ENCODE assay signal across 15 cellular contexts in genomic region chr16:75113541-75114121, GRCh38. TPM values are rescaled to one million over a fixed set of nuclear protein-coding genes. Genes with fewer than 3 reads are reported as not detected.
DNase-seq lines count a peak whose midpoint lies in the region; ATAC-seq and TF ChIP-seq lines count a peak whose summit lies in the region.
"Had no signal": no experiment of that assay in that cellular context is flagged by ENCODE, and none has a peak within 500 bp of the region (broad histone marks: within the 10 kb centered on the region; RNA-seq: fewer than 3 reads in every experiment).

No MANE protein-coding gene starts in this region.

- H3K9me3 Mint-ChIP-seq in Caco-2 (ENCODE audit: unreplicated experiment), result no peaks in the 10 kb centered on the region
- no peaks in the 10 kb centered on the region for H3K9me3 Mint-ChIP-seq in T-cell

- TF ChIP-seq CTCF in Caco-2 (IDR thresholded peaks at IDR 0.05; ENCODE audit: insufficient read depth in 1 of 2, low read depth in 1 of 2, low read length in 1 of 2, severe bottlenecking in 1 of 2, unreplicated experiment in 1 of 2) (no peak), gastrocnemius medialis (IDR thresholded peaks at IDR 0.05 in 4 of 5, conservative IDR thresholded peaks at IDR 0.05 in 1 of 5) (no peak)

- H3K4me1 Mint-ChIP-seq in Caco-2 (ENCODE audit: low read depth, unreplicated experiment) (peaks cover 37% of the 10 kb centered on the region), T-cell (peaks cover 24 to 29% (median 28%) of the 10 kb centered on the region in 3 donors)

- H3K4me1 ChIP-seq in Caco-2 (peaks cover 40% of the 10 kb centered on the region), NT2/D1 (ENCODE audit: insufficient read depth, insufficient read length) (peaks cover 55% of the 10 kb centered on the region), gastrocnemius medialis (peaks cover 53 to 63% of the 10 kb centered on the region in 2 donors)

- POLR2A ChIA-PET in Caco-2 (lab: Charles Lee), result no interaction called here
- POLR2A ChIA-PET in T-cell (lab: Charles Lee), result no interaction called here

- H3K36me3 ChIP-seq in Caco-2 (ENCODE audit: control insufficient read depth, insufficient read depth, low read length) (peaks cover 1% of the 10 kb centered on the region; the same call in 1 of the 2 replicates), NT2/D1 (ENCODE audit: insufficient read depth, insufficient read length, low read length) (peaks cover 4% of the 10 kb centered on the region), gastrocnemius medialis (no peaks in the 10 kb centered on the region)
- H3K36me3 ChIP-seq: SJCRH30 had no signal

- H3K4me3 Mint-ChIP-seq in Caco-2 (ENCODE audit: unreplicated experiment) (no peak overlapping the region), T-cell (no peak overlapping the region)

- intact Hi-C loops in Caco-2 (cut with micrococcal nuclease; ENCODE audit: unreplicated experiment), result no loop called here
- intact Hi-C loops in gastrocnemius medialis (cut with DNase I; ENCODE audit: low total_unique reads), result loop anchor here (10.0 kb wide), 1 partner anchor 151 kb away; no protein-coding TSS in a partner anchor

- H3K9me3 ChIP-seq in Caco-2 (no peaks in the 10 kb centered on the region), NT2/D1 (ENCODE audit: insufficient read depth, low read length) (no peaks in the 10 kb centered on the region), gastrocnemius medialis (no peaks in the 10 kb centered on the region)
- H3K9me3 ChIP-seq: SJCRH30 had no signal

- no peak overlapping the region for H3K4me3 ChIP-seq in Caco-2 (ENCODE audit: low read depth, low read length)
- H3K4me3 ChIP-seq in NT2/D1 (ENCODE audit: insufficient read length, low read depth), result no peak overlapping the region
- H3K4me3 ChIP-seq in gastrocnemius medialis, result no peak overlapping the region
- H3K4me3 ChIP-seq: PC-9, SJCRH30 had no signal

- DNase-seq in Caco-2 (no peak), NT2/D1 (ENCODE audit: low read depth, low spot score) (no peak), iPS-NIHi7 (ENCODE audit: extremely low spot score) (peak; percentile 1), gastrocnemius medialis (no peak), T-cell (no peak), AG20443 (ENCODE audit: low spot score) (no peak), C1 segment of cervical spinal cord (lab: John Stamatoyannopoulos, UW) (no peak), mesenteric fat pad (ENCODE audit: low spot score) (no peak)
- DNase-seq: DMS 273 treated with DMSO at 0.1 percent for 48 hours, GF-D8, NCI-H2107, NCI-H2227 treated with DMSO at 0.1 percent for 48 hours, NCI-H510A treated with DMSO at 0.1 percent for 48 hours, PC-9 had no signal

- CTCF ChIA-PET in Caco-2 (lab: Charles Lee), result interaction anchor here (0.6 kb wide), 1 partner anchor 10 kb away, joined by 3 read pairs; no protein-coding TSS in a partner anchor
- CTCF ChIA-PET in T-cell (lab: Charles Lee), result interaction anchor here in 1 of 2 donors (1.2 kb wide), 1 partner anchor 49 kb away, joined by 3 read pairs; no protein-coding TSS in a partner anchor

- TF ChIP-seq POLR2A in gastrocnemius medialis (IDR thresholded peaks at IDR 0.05), result no peak

- H3K36me3 Mint-ChIP-seq in Caco-2 (ENCODE audit: insufficient read depth, unreplicated experiment) (peaks cover 53% of the 10 kb centered on the region), T-cell (no peaks in the 10 kb centered on the region)

- ATAC-seq in gastrocnemius medialis, result no peak
- ATAC-seq in T-cell (replicated peaks in 1 of 4), result no peak

- H3K27ac ChIP-seq in gastrocnemius medialis, result peak overlapping the region; percentile 97 to 99 (median 97)
- H3K27ac ChIP-seq: PC-9, SJCRH30 had no signal

- in situ Hi-C loops in gastrocnemius medialis (cut with MboI; ENCODE audit: low sequenced_read_pairs in 4 of 4), result no loop called here

- H3K27me3 Mint-ChIP-seq in Caco-2 (ENCODE audit: insufficient read depth, unreplicated experiment), result no peaks in the 10 kb centered on the region
- peaks cover 4 to 13% of the 10 kb centered on the region in 2 donors for H3K27me3 Mint-ChIP-seq in T-cell

- H3K27ac Mint-ChIP-seq in Caco-2 (ENCODE audit: unreplicated experiment) (peak overlapping the region; percentile 82), T-cell (no peak overlapping the region)

- H3K27me3 ChIP-seq in Caco-2 (replicated peaks; ENCODE audit: control insufficient read depth, insufficient read depth, low read length) (no peaks in the 10 kb centered on the region), NT2/D1 (ENCODE audit: insufficient read depth, insufficient read length) (no peaks in the 10 kb centered on the region), gastrocnemius medialis (no peaks in the 10 kb centered on the region)
- H3K27me3 ChIP-seq: SJCRH30 had no signal

- peak overlapping the region; percentile 11 for H3K9ac ChIP-seq in NT2/D1 (ENCODE audit: insufficient read length, low read depth)

- no TSS peak for BruUV-seq in Caco-2 (replicated peaks; lab: Mats Ljungman, UMichigan)

RNA-seq across cellular contexts. Expression of gene LDHD, which starts 2.9 kb away (rescaled TPM):
- total RNA-seq in Caco-2 (2022), result 4.1 and 4.5 TPM in 2 replicates
- 10 to 100 TPM; 27.8 to 54.5 (median 44.2) TPM for total RNA-seq in gastrocnemius medialis
- under 1 TPM in 3 of 5 donors, not detected in 2; 0.13 to 0.47 (median 0.26) TPM for total RNA-seq in T-cell
- 10.2 TPM for total RNA-seq in mesenteric fat pad

RNA-seq across cellular contexts. Expression of gene ZFP1, which starts 34.7 kb away (rescaled TPM):
- 11.4 and 14.2 TPM in 2 replicates for total RNA-seq in Caco-2 (2022)
- total RNA-seq in gastrocnemius medialis, result 10 to 100 TPM in 1 of 4 donors, 1 to 10 TPM in 3; 4.1 to 11.0 (median 6.5) TPM
- total RNA-seq in T-cell, result 10 to 100 TPM; 10.1 to 15.6 (median 14.4) TPM
- 6.2 TPM for total RNA-seq in mesenteric fat pad
